ENCODE assay signal across 15 cellular contexts in the genomic region with DNA sequence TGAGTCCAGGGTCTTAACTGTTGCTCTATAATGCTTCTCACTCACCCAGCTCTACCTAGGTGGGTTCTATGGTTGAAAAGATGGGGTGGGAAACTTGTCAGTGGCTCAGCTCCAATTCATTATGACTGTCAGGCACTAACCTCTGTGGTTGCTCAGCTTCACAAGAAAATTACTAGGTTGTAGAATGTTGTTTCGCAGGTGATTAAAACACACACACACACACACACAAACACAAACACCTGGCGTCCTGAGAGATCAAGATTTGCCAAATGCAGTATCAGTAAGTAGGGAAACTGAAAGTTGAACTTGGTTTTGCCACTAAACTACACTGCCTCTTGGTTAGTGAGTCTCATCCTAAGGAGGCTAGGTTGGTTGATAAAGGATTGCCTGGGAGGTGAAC. TPM values are rescaled to one million over a fixed set of nuclear protein-coding genes. Genes with fewer than 3 reads are reported as not detected.
DNase-seq lines count a peak whose midpoint lies in the region; ATAC-seq, FAIRE-seq and TF ChIP-seq lines count a peak whose summit lies in the region.
"Had no signal": no experiment of that assay in that cellular context is flagged by ENCODE, and none has a peak within 500 bp of the region (broad histone marks: within the 10 kb centered on the region; RNA-seq: fewer than 3 reads in every experiment).

No MANE protein-coding gene starts in this region.

- CTCF ChIA-PET in activated naive CD4-positive, alpha-beta T cell treated with anti-CD3 and anti-CD28 coated beads for 36 hours (lab: Charles Lee), result interaction anchor here (0.8 kb wide), 1 partner anchor 11 kb away, joined by 3 read pairs; no protein-coding TSS in a partner anchor

- no peak for TF ChIP-seq CTCF in neural crest cell (conservative IDR thresholded peaks at IDR 0.05)

- H3K4me3 ChIP-seq in mesenchymal stem cell (ENCODE audit: insufficient read depth in 1 of 2, low read depth in 1 of 2, low read length in 2 of 2), result no peak overlapping the region
- H3K4me3 ChIP-seq: ascending aorta, testis had no signal

- no peaks in the 10 kb centered on the region for H3K4me1 ChIP-seq in mesenchymal stem cell (ENCODE audit: control insufficient read depth, insufficient read depth, low read depth, low read length)

- no peak overlapping the region for H3K4ac ChIP-seq in mesenchymal stem cell (ENCODE audit: low read depth in 1 of 2, low read length in 2 of 2)

- no peak overlapping the region for H3K9ac ChIP-seq in mesenchymal stem cell (ENCODE audit: low read length)

- DNase-seq in activated naive CD4-positive, alpha-beta T cell treated with anti-CD3 and anti-CD28 coated beads for 36 hours, result peak; percentile 34
- no peak for DNase-seq in activated naive CD4-positive, alpha-beta T cell treated with anti-CD3 and anti-CD28 coated beads, Interleukin-2, amount 50 U/mL, for 16 hours
- no peak for DNase-seq in GM19239 (ENCODE audit: insufficient read length, low spot score)
- DNase-seq in T-helper 2 cell treated with Interferon-gamma antibody and Interleukin-4, amounts not matched to agents 5 μg/mL and 100 μg/mL, for 36 hours (ENCODE audit: low spot score), result peak; percentile 12
- DNase-seq in neural crest cell (ENCODE audit: low read depth, low spot score), result no peak
- DNase-seq in mesenchymal stem cell, result no peak
- DNase-seq in NCI-H146 (lab: John Stamatoyannopoulos, UW), result no peak
- DNase-seq: foreskin fibroblast; NCI-H1092; stimulated activated CD4-positive, alpha-beta T cell treated with anti-CD3 and anti-CD28 coated beads, Interleukin-2, amount 100 ng/mL, for 48 hours; T-helper 17 cell; testis had no signal

- 69% methylated on average over 1 of the region's 2 CpGs for WGBS in mesenchymal stem cell

- intact Hi-C loops in activated naive CD4-positive, alpha-beta T cell treated with anti-CD3 and anti-CD28 coated beads for 36 hours (cut with micrococcal nuclease), result loop anchor here (5.0 kb wide), 1 partner anchor 167 kb away; no protein-coding TSS in a partner anchor

- no peak overlapping the region for H3K27ac ChIP-seq in mesenchymal stem cell (ENCODE audit: low read length, poor library complexity, severe bottlenecking)
- H3K27ac ChIP-seq: ascending aorta, testis had no signal

- no peak overlapping the region for H2BK12ac ChIP-seq in mesenchymal stem cell (ENCODE audit: low read length in 2 of 2)

- H2AK5ac ChIP-seq in mesenchymal stem cell (ENCODE audit: low read length, severe bottlenecking), result no peak overlapping the region

- H3K18ac ChIP-seq in mesenchymal stem cell (ENCODE audit: low read depth in 1 of 2, low read length in 2 of 2), result no peak overlapping the region

- no peak overlapping the region for H2BK15ac ChIP-seq in mesenchymal stem cell (ENCODE audit: low read depth, poor library complexity, severe bottlenecking)

- H3K27ac Mint-ChIP-seq in activated naive CD4-positive, alpha-beta T cell treated with anti-CD3 and anti-CD28 coated beads for 36 hours, result no peak overlapping the region
- H3K27ac Mint-ChIP-seq in T-helper 2 cell treated with Interferon-gamma antibody and Interleukin-4, amounts not matched to agents 5 μg/mL and 100 μg/mL, for 36 hours, result no peak overlapping the region
- no peak overlapping the region for H3K27ac Mint-ChIP-seq in neural crest cell (ENCODE audit: unreplicated experiment)

- no peak overlapping the region for H2AFZ ChIP-seq in mesenchymal stem cell (ENCODE audit: low read depth, low read length)

- no peaks in the 10 kb centered on the region for H3K9me3 ChIP-seq in mesenchymal stem cell (ENCODE audit: control insufficient read depth, low read length)
- H3K9me3 ChIP-seq: ascending aorta, testis had no signal

- H3K36me3 Mint-ChIP-seq in activated naive CD4-positive, alpha-beta T cell treated with anti-CD3 and anti-CD28 coated beads for 36 hours (ENCODE audit: low read depth), result peaks cover 7% of the 10 kb centered on the region
- peaks cover 13% of the 10 kb centered on the region for H3K36me3 Mint-ChIP-seq in T-helper 2 cell treated with Interferon-gamma antibody and Interleukin-4, amounts not matched to agents 5 μg/mL and 100 μg/mL, for 36 hours (ENCODE audit: low read depth)
- H3K36me3 Mint-ChIP-seq in neural crest cell (ENCODE audit: low read depth), result peaks cover 4% of the 10 kb centered on the region

- no peak overlapping the region for H2BK120ac ChIP-seq in mesenchymal stem cell (ENCODE audit: low read depth, low read length)

- no peak overlapping the region for H4K8ac ChIP-seq in mesenchymal stem cell (ENCODE audit: low read length)

- H3K4me3 Mint-ChIP-seq in activated naive CD4-positive, alpha-beta T cell treated with anti-CD3 and anti-CD28 coated beads for 36 hours, result no peak overlapping the region
- H3K4me3 Mint-ChIP-seq in T-helper 2 cell treated with Interferon-gamma antibody and Interleukin-4, amounts not matched to agents 5 μg/mL and 100 μg/mL, for 36 hours, result peak overlapping the region; percentile 63
- H3K4me3 Mint-ChIP-seq in neural crest cell, result peak overlapping the region; percentile 67
- H3K4me3 Mint-ChIP-seq: T-helper 17 cell had no signal

- H3K4me1 Mint-ChIP-seq in activated naive CD4-positive, alpha-beta T cell treated with anti-CD3 and anti-CD28 coated beads for 36 hours (ENCODE audit: low read depth), result peaks cover 31% of the 10 kb centered on the region
- peaks cover 33% of the 10 kb centered on the region for H3K4me1 Mint-ChIP-seq in T-helper 2 cell treated with Interferon-gamma antibody and Interleukin-4, amounts not matched to agents 5 μg/mL and 100 μg/mL, for 36 hours (ENCODE audit: low read depth)
- H3K4me1 Mint-ChIP-seq in neural crest cell, result peaks cover 24% of the 10 kb centered on the region

- no peak overlapping the region for H3K23ac ChIP-seq in mesenchymal stem cell (ENCODE audit: low read length in 2 of 2)

- no peaks in the 10 kb centered on the region for H3K27me3 Mint-ChIP-seq in activated naive CD4-positive, alpha-beta T cell treated with anti-CD3 and anti-CD28 coated beads for 36 hours (ENCODE audit: low read depth)
- H3K27me3 Mint-ChIP-seq in T-helper 2 cell treated with Interferon-gamma antibody and Interleukin-4, amounts not matched to agents 5 μg/mL and 100 μg/mL, for 36 hours (ENCODE audit: low read depth), result no peaks in the 10 kb centered on the region
- no peaks in the 10 kb centered on the region for H3K27me3 Mint-ChIP-seq in neural crest cell (ENCODE audit: low read depth)
- H3K27me3 Mint-ChIP-seq: T-helper 17 cell had no signal

- H3K36me3 ChIP-seq in mesenchymal stem cell (ENCODE audit: control insufficient read depth in 1 of 2, insufficient read depth in 2 of 2, low read depth in 1 of 2, low read length in 2 of 2), result peaks cover 0 to 4% of the 10 kb centered on the region in 2 experiments

- no peak overlapping the region for H4K91ac ChIP-seq in mesenchymal stem cell (ENCODE audit: low read length)

- H3K4me2 ChIP-seq in mesenchymal stem cell (ENCODE audit: low read length, poor library complexity, severe bottlenecking), result no peak overlapping the region

- no peaks in the 10 kb centered on the region for H3K9me3 Mint-ChIP-seq in activated naive CD4-positive, alpha-beta T cell treated with anti-CD3 and anti-CD28 coated beads for 36 hours
- H3K9me3 Mint-ChIP-seq in T-helper 2 cell treated with Interferon-gamma antibody and Interleukin-4, amounts not matched to agents 5 μg/mL and 100 μg/mL, for 36 hours, result no peaks in the 10 kb centered on the region
- no peaks in the 10 kb centered on the region for H3K9me3 Mint-ChIP-seq in neural crest cell

- peaks cover 25% of the 10 kb centered on the region for H3K79me1 ChIP-seq in mesenchymal stem cell (replicated peaks; ENCODE audit: low read length, poor library complexity, severe bottlenecking)

- peak; percentile 86 for FAIRE-seq in GM19239 (lab: Jason Lieb, UNC)
- FAIRE-seq: G401.6 had no signal

- no peak for ATAC-seq in HG03139 (IDR thresholded peaks at IDR 0.05; ENCODE audit: unreplicated experiment)
- ATAC-seq: T-helper 17 cell had no signal

- H3K27me3 ChIP-seq in mesenchymal stem cell (ENCODE audit: control insufficient read depth in 1 of 2, insufficient read depth in 1 of 2, low read length in 2 of 2), result no peaks in the 10 kb centered on the region
- H3K27me3 ChIP-seq: ascending aorta, testis had no signal

- no peak overlapping the region for H2BK5ac ChIP-seq in mesenchymal stem cell (ENCODE audit: low read depth, low read length, poor library complexity, severe bottlenecking)

- no peak overlapping the region for H3K14ac ChIP-seq in mesenchymal stem cell (ENCODE audit: low read length in 2 of 2)

RNA-seq across cellular contexts. Expression of gene MCCC2, which starts 2.8 kb away (rescaled TPM):
- 10 to 100 TPM; 49.3 to 51.6 TPM for total RNA-seq in activated naive CD4-positive, alpha-beta T cell treated with anti-CD3 and anti-CD28 coated beads for 36 hours
- total RNA-seq in neural crest cell, result 43.4 and 43.7 TPM in 2 replicates
- polyA plus RNA-seq in mesenchymal stem cell (2013, experiment 1 of 2), result 20.9 TPM
- polyA plus RNA-seq in mesenchymal stem cell (2013, experiment 2 of 2), result 20.9 TPM

Comparison
In these comparisons a context has a peak if more than half of its experiments do, and no peak if none do; other contexts are left out.
1. DNase-seq: peak in activated naive CD4-positive, alpha-beta T cell treated with anti-CD3 and anti-CD28 coated beads for 36 hours (single experiment) and T-helper 2 cell treated with Interferon-gamma antibody and Interleukin-4, amounts not matched to agents 5 μg/mL and 100 μg/mL, for 36 hours (single experiment); none in activated naive CD4-positive, alpha-beta T cell treated with anti-CD3 and anti-CD28 coated beads, Interleukin-2, amount 50 U/mL, for 16 hours (single experiment), GM19239 (single experiment), neural crest cell (single experiment), mesenchymal stem cell (single experiment) and NCI-H146 (single experiment).